ENCODE assay signal across 8 cellular contexts in genomic region chr12:89880695-89881350, GRCh38.
DNase-seq lines count a peak whose midpoint lies in the region; ATAC-seq and TF ChIP-seq lines count a peak whose summit lies in the region.

No MANE protein-coding gene starts in this region.

- H3K27ac ChIP-seq in lower lobe of right lung: no peak overlapping the region
- no peak overlapping the region for H3K27ac ChIP-seq in substantia nigra (ENCODE audit: low read depth, low read length, poor library complexity, severe bottlenecking)
- H3K27ac ChIP-seq in H9 (ENCODE audit: insufficient read length, low read depth, low read length): no peak overlapping the region

- no peak overlapping the region for H2BK12ac ChIP-seq in H9 (ENCODE audit: insufficient read length, low read depth, low read length)

- H3K9me3 ChIP-seq in lower lobe of right lung (no peaks in the 10 kb centered on the region), H9 (ENCODE audit: control insufficient read depth, low read depth, low read length) (no peaks in the 10 kb centered on the region)

- in situ Hi-C loops in GM18951 (cut with MboI; ENCODE audit: low sequenced_read_pairs, unreplicated experiment): no loop called here

- TF ChIP-seq CTCF in lower lobe of right lung (IDR thresholded peaks at IDR 0.05) (no peak), H9 (conservative IDR thresholded peaks at IDR 0.05) (no peak)

- intact Hi-C loops in lower lobe of right lung (cut with DNase I): no loop called here

- no CpG with 5 or more reads among the region's 4 CpGs for WGBS in H9 (ENCODE audit: extremely low coverage, insufficient read length, low lambda C conversion rate)

- H3K4me1 ChIP-seq in lower lobe of right lung (no peaks in the 10 kb centered on the region), H9 (ENCODE audit: insufficient read depth, low read length) (peaks cover 6% of the 10 kb centered on the region)

- no peaks in the 10 kb centered on the region for H3K79me2 ChIP-seq in H9 (ENCODE audit: insufficient read depth, low read length)

- no peaks in the 10 kb centered on the region for H3K23me2 ChIP-seq in H9 (ENCODE audit: insufficient read length, low read depth, low read length, poor library complexity, severe bottlenecking)

- H3K27ac Mint-ChIP-seq in H9: no peak overlapping the region; a peak in 1 of 7 replicates

- no peaks in the 10 kb centered on the region for H3K36me3 ChIP-seq in lower lobe of right lung

- H2BK20ac ChIP-seq in H9 (ENCODE audit: low read depth, low read length, poor library complexity, severe bottlenecking): no peak overlapping the region

- no peak overlapping the region for H3K23ac ChIP-seq in H9 (ENCODE audit: insufficient read length, low read depth, low read length)

- ATAC-seq in HG02852 (IDR thresholded peaks at IDR 0.05; ENCODE audit: unreplicated experiment) (peak; percentile 89), lower lobe of right lung (peak; percentile 59 to 81)

- H3K9me3 Mint-ChIP-seq in H9: no peaks in the 10 kb centered on the region

- H2BK15ac ChIP-seq in H9 (ENCODE audit: low read depth, low read length): no peak overlapping the region

- no peaks in the 10 kb centered on the region for H3K27me3 ChIP-seq in lower lobe of right lung (ENCODE audit: low read depth)
- H3K27me3 ChIP-seq in H9 (ENCODE audit: insufficient read depth, low read length): no peaks in the 10 kb centered on the region

- peaks cover 3% of the 10 kb centered on the region; the same call in 1 of the 2 replicates for H3K27me3 Mint-ChIP-seq in H9 (ENCODE audit: low read depth)

- no peak overlapping the region for H3K18ac ChIP-seq in H9 (ENCODE audit: insufficient read length, low read depth, low read length)

- no peak overlapping the region for H3T11ph ChIP-seq in H9 (ENCODE audit: low read length)

- no peak overlapping the region; a peak in 1 of 5 replicates for H3K4me3 Mint-ChIP-seq in H9

- no peak overlapping the region for H3K56ac ChIP-seq in H9 (ENCODE audit: insufficient read length, low read depth, low read length)

- H3K4ac ChIP-seq in H9 (ENCODE audit: low read depth, low read length): no peak overlapping the region

- no peak overlapping the region for H2BK120ac ChIP-seq in H9 (ENCODE audit: low read depth, low read length, poor library complexity, severe bottlenecking)

- H4K8ac ChIP-seq in H9 (replicated peaks; ENCODE audit: insufficient read length, low read depth, low read length): no peak overlapping the region

- TF ChIP-seq POLR2A in GM18951 (IDR thresholded peaks at IDR 0.05; ENCODE audit: extremely low read depth, insufficient read depth, insufficient read length): peak; percentile 54

- H4K91ac ChIP-seq in H9 (ENCODE audit: insufficient read length, low read depth, low read length): no peak overlapping the region

- H4K20me1 ChIP-seq in H9 (ENCODE audit: control insufficient read depth, insufficient read depth, insufficient read length): no peaks in the 10 kb centered on the region

- no peaks in the 10 kb centered on the region for H3K79me1 ChIP-seq in H9 (ENCODE audit: insufficient read depth, low read depth, low read length, poor library complexity, severe bottlenecking)

- no peak overlapping the region for H3K4me3 ChIP-seq in lower lobe of right lung

- H2AK5ac ChIP-seq in H9 (ENCODE audit: insufficient read length, low read length): no peak overlapping the region

- no peak overlapping the region for H2BK5ac ChIP-seq in H9 (ENCODE audit: insufficient read length, low read length)

- no peak overlapping the region for H4K5ac ChIP-seq in H9 (ENCODE audit: insufficient read length, low read depth, low read length)

- no peak overlapping the region for H2AFZ ChIP-seq in H9 (ENCODE audit: low read length)

- no peak overlapping the region for H3K14ac ChIP-seq in H9 (ENCODE audit: insufficient read depth, low read length)

- peaks cover 40 to 45% of the 10 kb centered on the region in 2 experiments for H3K4me1 Mint-ChIP-seq in H9

- no peak overlapping the region for H3K9ac ChIP-seq in H9 (ENCODE audit: extremely low read depth, insufficient read length, low read length)

- DNase-seq in T follicular helper cell (ENCODE audit: low read depth) (peak; percentile 23), lower lobe of right lung (no peak), substantia nigra (lab: John Stamatoyannopoulos, UW) (no peak), NCI-H2107 (lab: John Stamatoyannopoulos, UW) (no peak), cerebellar nuclear complex (lab: John Stamatoyannopoulos, UW) (no peak), H9 (no peak)

- H3K4me2 ChIP-seq in H9 (ENCODE audit: insufficient read depth, insufficient read length, low read length): no peak overlapping the region

- H3K36me3 Mint-ChIP-seq in H9 (ENCODE audit: insufficient read depth in 1 of 3, low read depth in 3 of 3): 0 out of 7 replicates have a peak, but pooled peaks cover 0 to 3% (median 0%) of the 10 kb centered on the region in 3 experiments
